Comparison of ENCODE assay signal across 18 cellular contexts in genomic region chr3:104805042-104805441, GRCh38.
"Had no signal": no experiment of that assay in that cellular context is flagged by ENCODE, and none has a peak within 500 bp of the region (broad histone marks: within the 10 kb centered on the region; RNA-seq: fewer than 3 reads in every experiment).

No MANE protein-coding gene starts in this region.

- H3K4me1 ChIP-seq: ascending aorta, breast epithelium, foreskin keratinocyte, thyroid gland had no signal

- FAIRE-seq: urothelium cell line had no signal

- H3K9me3 ChIP-seq: ascending aorta, breast epithelium, thyroid gland had no signal

- H3K4me3 ChIP-seq: ascending aorta, breast epithelium, thyroid gland had no signal

- H3K36me3 ChIP-seq: ascending aorta, breast epithelium, thyroid gland had no signal

- H3K27ac ChIP-seq: ascending aorta, breast epithelium, foreskin keratinocyte, thyroid gland, VCaP had no signal

- DNase-seq: activated CD4-positive, alpha-beta memory T cell treated with anti-CD3 and anti-CD28 coated beads for 36 hours; activated CD8-positive, alpha-beta memory T cell treated with anti-CD3 and anti-CD28 coated beads, Interleukin-2, amount 10 ng/mL, durations not matched to agents 7 days and 5 days; activated naive CD4-positive, alpha-beta T cell treated with anti-CD3 and anti-CD28 coated beads for 36 hours; activated naive CD8-positive, alpha-beta T cell treated with anti-CD3 and anti-CD28 coated beads, Interleukin-2, amount 50 U/mL, for 24 hours; activated T-cell treated with anti-CD3 and anti-CD28 coated beads, Interleukin-2, amount 50 U/mL, for 1 hour; cerebellar nuclear complex; effector CD8-positive, alpha-beta T cell; foreskin keratinocyte; head of caudate nucleus; mesenchymal stem cell; naive thymus-derived CD8-positive, alpha-beta T cell; posterior cingulate gyrus; retina; thyroid gland had no signal
